Comparison of ENCODE assay signal across 27 cellular contexts in the genomic region with DNA sequence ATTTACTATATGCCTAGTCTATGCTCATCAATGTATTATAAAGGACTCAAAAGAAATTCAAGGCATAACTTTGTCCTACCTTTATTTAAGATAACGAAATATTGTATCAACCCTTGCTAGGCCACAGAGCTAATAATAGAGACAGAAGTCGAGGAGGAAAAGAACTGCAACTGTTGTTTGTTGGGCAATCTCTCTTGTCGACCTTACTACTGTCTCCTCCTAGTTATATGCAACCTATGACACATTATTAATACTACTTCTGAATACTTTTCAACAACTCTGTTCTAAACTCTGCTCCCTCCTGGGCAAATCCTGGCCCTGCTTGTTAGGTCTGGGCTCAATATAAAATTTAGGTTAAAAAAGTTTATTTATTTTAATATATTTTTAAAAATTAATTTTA.
"Had no signal": no experiment of that assay in that cellular context is flagged by ENCODE, and none has a peak within 500 bp of the region (broad histone marks: within the 10 kb centered on the region; RNA-seq: fewer than 3 reads in every experiment).

No MANE protein-coding gene starts in this region.

- H3K27me3 Mint-ChIP-seq: activated CD4-positive, alpha-beta memory T cell treated with anti-CD3 and anti-CD28 coated beads for 36 hours; activated naive CD8-positive, alpha-beta T cell treated with anti-CD3 and anti-CD28 coated beads, Interleukin-2, amount 10 ng/mL, durations not matched to agents 7 days and 5 days; effector memory CD8-positive, alpha-beta T cell; naive thymus-derived CD4-positive, alpha-beta T cell had no signal

- ATAC-seq: effector memory CD8-positive, alpha-beta T cell; gastroesophageal sphincter; left cardiac atrium; naive thymus-derived CD4-positive, alpha-beta T cell had no signal

- H3K9me3 ChIP-seq: gastroesophageal sphincter, right atrium auricular region, spleen, tibial nerve had no signal

- H3K27me3 ChIP-seq: brain microvascular endothelial cell, gastroesophageal sphincter, hepatocyte, right atrium auricular region, spleen, tibial nerve had no signal

- H3K4me3 ChIP-seq: gastroesophageal sphincter, hepatocyte, right atrium auricular region, spleen, tibial nerve had no signal

- H3K4me3 Mint-ChIP-seq: activated CD4-positive, alpha-beta memory T cell treated with anti-CD3 and anti-CD28 coated beads for 36 hours; activated naive CD4-positive, alpha-beta T cell treated with anti-CD3 and anti-CD28 coated beads for 36 hours; activated naive CD8-positive, alpha-beta T cell treated with anti-CD3 and anti-CD28 coated beads, Interleukin-2, amount 10 ng/mL, durations not matched to agents 7 days and 5 days; activated T-helper 1 cell treated with anti-CD3 and anti-CD28 coated beads, Interleukin-12 subunit alpha, Interleukin-12 subunit beta, Interleukin-2, Interleukin-4 antibody, amounts not matched to agents 30 ng/mL and 10 ng/mL and 1 ng/mL, durations not matched to agents 14 hours and 24 hours and 36 hours; effector memory CD8-positive, alpha-beta T cell; naive thymus-derived CD4-positive, alpha-beta T cell; neural crest cell had no signal

- H3K4me1 ChIP-seq: gastroesophageal sphincter, parathyroid adenoma, right atrium auricular region, spleen, tibial nerve had no signal

- H3K9me3 Mint-ChIP-seq: activated CD4-positive, alpha-beta memory T cell treated with anti-CD3 and anti-CD28 coated beads for 36 hours; activated naive CD4-positive, alpha-beta T cell treated with anti-CD3 and anti-CD28 coated beads for 36 hours; activated naive CD8-positive, alpha-beta T cell treated with anti-CD3 and anti-CD28 coated beads, Interleukin-2, amount 10 ng/mL, durations not matched to agents 7 days and 5 days; activated T-helper 1 cell treated with anti-CD3 and anti-CD28 coated beads, Interleukin-12 subunit alpha, Interleukin-12 subunit beta, Interleukin-2, Interleukin-4 antibody, amounts not matched to agents 30 ng/mL and 10 ng/mL and 1 ng/mL, durations not matched to agents 14 hours and 24 hours and 36 hours; effector memory CD8-positive, alpha-beta T cell; naive thymus-derived CD4-positive, alpha-beta T cell; neural crest cell had no signal

- DNase-seq: activated CD4-positive, alpha-beta memory T cell treated with anti-CD3 and anti-CD28 coated beads for 36 hours; activated CD4-positive, alpha-beta T cell treated with anti-CD3 and anti-CD28 coated beads for 4 hours; activated CD8-positive, alpha-beta memory T cell treated with anti-CD3 and anti-CD28 coated beads, Interleukin-2, amount 50 U/mL, for 4 hours; activated effector memory CD4-positive, alpha-beta T cell treated with anti-CD3 and anti-CD28 coated beads, Interleukin-2, amount 50 U/mL, for 16 hours; activated naive CD4-positive, alpha-beta T cell treated with anti-CD3 and anti-CD28 coated beads for 36 hours; activated naive CD8-positive, alpha-beta T cell treated with anti-CD3 and anti-CD28 coated beads, Interleukin-2, amount 10 ng/mL, durations not matched to agents 7 days and 5 days; activated T-cell treated with anti-CD3 and anti-CD28 coated beads, Interleukin-2, amount 50 U/mL, for 1 hour; amniotic stem cell; brain microvascular endothelial cell; cortex of kidney; effector memory CD8-positive, alpha-beta T cell; erythroblast; left cardiac atrium; mammary epithelial cell; midbrain; naive thymus-derived CD4-positive, alpha-beta T cell; occipital lobe; spleen; stimulated activated naive CD4-positive, alpha-beta T cell had no signal

- H3K4me1 Mint-ChIP-seq: activated naive CD8-positive, alpha-beta T cell treated with anti-CD3 and anti-CD28 coated beads, Interleukin-2, amount 10 ng/mL, durations not matched to agents 7 days and 5 days; naive thymus-derived CD4-positive, alpha-beta T cell; neural crest cell had no signal

- H3K27ac Mint-ChIP-seq: activated CD4-positive, alpha-beta memory T cell treated with anti-CD3 and anti-CD28 coated beads for 36 hours; activated naive CD4-positive, alpha-beta T cell treated with anti-CD3 and anti-CD28 coated beads for 36 hours; activated naive CD8-positive, alpha-beta T cell treated with anti-CD3 and anti-CD28 coated beads, Interleukin-2, amount 10 ng/mL, durations not matched to agents 7 days and 5 days; activated T-helper 1 cell treated with anti-CD3 and anti-CD28 coated beads, Interleukin-12 subunit alpha, Interleukin-12 subunit beta, Interleukin-2, Interleukin-4 antibody, amounts not matched to agents 30 ng/mL and 10 ng/mL and 1 ng/mL, durations not matched to agents 14 hours and 24 hours and 36 hours had no signal

- H3K27ac ChIP-seq: brain microvascular endothelial cell, gastroesophageal sphincter, hepatocyte, parathyroid adenoma, right atrium auricular region, spleen, tibial nerve, VCaP had no signal
